Comparison of ENCODE assay signal across 8 cellular contexts in genomic region chr19:46728693-46729339, GRCh38. TPM values are rescaled to one million over a fixed set of nuclear protein-coding genes. Genes with fewer than 3 reads are reported as not detected.
DNase-seq lines count a peak whose midpoint lies in the region; ATAC-seq, FAIRE-seq and TF ChIP-seq lines count a peak whose summit lies in the region.

No MANE protein-coding gene starts in this region.

- POLR2A ChIA-PET in A673 (lab: Charles Lee; ENCODE audit: low non-redundant PET) = no interaction called here

- intact Hi-C loops in A673 (cut with micrococcal nuclease; ENCODE audit: unreplicated experiment) = no loop called here
- intact Hi-C loops in posterior vena cava (cut with DNase I) = loop anchor here in 1 of 2 donors (10.0 kb wide), 1 partner anchor 114 kb away; no protein-coding TSS in a partner anchor
- intact Hi-C loops in upper lobe of right lung (cut with DNase I) = no loop called here

- no peaks in the 10 kb centered on the region for H3K9me3 ChIP-seq in A673 (ENCODE audit: low read depth, low read length, poor library complexity, severe bottlenecking)
- no peaks in the 10 kb centered on the region for H3K9me3 ChIP-seq in upper lobe of right lung

- no peaks in the 10 kb centered on the region for H3K27me3 ChIP-seq in A673 (replicated peaks; ENCODE audit: insufficient read depth, low read depth, low read length, poor library complexity)
- no peaks in the 10 kb centered on the region for H3K27me3 ChIP-seq in upper lobe of right lung

- ATAC-seq in GM19397 (IDR thresholded peaks at IDR 0.05; ENCODE audit: unreplicated experiment) = peak; percentile 45
- ATAC-seq in upper lobe of right lung = peak; percentile 74
- ATAC-seq in GM18870 (IDR thresholded peaks at IDR 0.05; ENCODE audit: unreplicated experiment) = no peak

- CTCF ChIA-PET in A673 (lab: Charles Lee) = no interaction called here

- TF ChIP-seq CTCF in A673 (conservative IDR thresholded peaks at IDR 0.05; ENCODE audit: low read depth, low read length) (peak; percentile 87), upper lobe of right lung (IDR thresholded peaks at IDR 0.05) (peak; percentile 95)

- no TSS peak for BruUV-seq in A673 (replicated peaks; lab: Mats Ljungman, UMichigan)

- H3K4me1 ChIP-seq in A673 (ENCODE audit: insufficient read depth, low read length, poor library complexity, severe bottlenecking) = no peaks in the 10 kb centered on the region
- peaks cover 25% of the 10 kb centered on the region for H3K4me1 ChIP-seq in upper lobe of right lung

- no peak overlapping the region for H3K27ac ChIP-seq in A673 (ENCODE audit: low read depth, low read length, poor library complexity, severe bottlenecking)
- H3K27ac ChIP-seq in upper lobe of right lung = no peak overlapping the region

- peaks cover 98% of the 10 kb centered on the region for H3K36me3 ChIP-seq in A673 (ENCODE audit: insufficient read depth, low read length, poor library complexity, severe bottlenecking)
- peaks cover 86% of the 10 kb centered on the region for H3K36me3 ChIP-seq in upper lobe of right lung

- FAIRE-seq in frontal cortex (lab: Jason Lieb, UNC) = no peak

- DNase-seq in A673 (ENCODE audit: low spot score) (peak; percentile 56), RPMI7951 (ENCODE audit: low read depth) (peak; percentile 31), frontal cortex (ENCODE audit: low spot score in 2 of 2) (peak; percentile 74 to 90), posterior vena cava (ENCODE audit: low spot score) (peak; percentile 94), upper lobe of right lung (peak; percentile 88)
- DNase-seq in activated effector memory CD4-positive, alpha-beta T cell treated with anti-CD3 and anti-CD28 coated beads, Interleukin-2, amount 50 U/mL, for 16 hours = peak; percentile 93

- H3K4me3 ChIP-seq in A673 (ENCODE audit: low read depth, low read length, poor library complexity, severe bottlenecking) = no peak overlapping the region
- H3K4me3 ChIP-seq in upper lobe of right lung = peak overlapping the region; percentile 14

RNA-seq across cellular contexts. Expression of gene PRKD2, which starts 11.9 kb away (rescaled TPM):
- total RNA-seq in A673 (2021) (45.1 and 60.3 TPM in 2 replicates), frontal cortex (5.3 TPM), posterior vena cava (10 to 100 TPM; 25.5 to 25.6 TPM), upper lobe of right lung (58.9 TPM)
- 12.9 and 14.6 TPM in 2 replicates for total RNA-seq in RPMI7951 (2014; rRNA removed; shearing (Covaris generic))

RNA-seq across cellular contexts. Expression of gene FKRP, which starts 17.0 kb away (rescaled TPM):
- total RNA-seq in A673 (2021) (23.6 and 26.1 TPM in 2 replicates), frontal cortex (12.6 TPM), posterior vena cava (10 to 100 TPM; 15.2 to 18.6 TPM), upper lobe of right lung (14.2 TPM)
- 5.4 and 9.2 TPM in 2 replicates for total RNA-seq in RPMI7951 (2014; rRNA removed; shearing (Covaris generic))

RNA-seq across cellular contexts. Expression of gene STRN4, which starts 17.4 kb away (rescaled TPM):
- total RNA-seq in A673 (2021) (134 and 157 TPM in 2 replicates), frontal cortex (86.4 TPM), posterior vena cava (10 to 100 TPM; 58.6 to 71.8 TPM), upper lobe of right lung (68.5 TPM)
- total RNA-seq in RPMI7951 (2014; rRNA removed; shearing (Covaris generic)) = 33.6 and 42.8 TPM in 2 replicates

RNA-seq across cellular contexts. Expression of gene SLC1A5, which starts 59.6 kb away (rescaled TPM):
- total RNA-seq in A673 (2021) (283 and 295 TPM in 2 replicates), frontal cortex (3.3 TPM), posterior vena cava (10 to 100 TPM; 56.6 to 95.5 TPM), upper lobe of right lung (133 TPM)
- 117 and 127 TPM in 2 replicates for total RNA-seq in RPMI7951 (2014; rRNA removed; shearing (Covaris generic))

Comparison
In these comparisons a context has a peak if more than half of its experiments do, and no peak if none do; other contexts are left out.
1. DNase-seq: peak in every context shown above with its lines; median percentile 94 in posterior vena cava; 93 in activated effector memory CD4-positive, alpha-beta T cell treated with anti-CD3 and anti-CD28 coated beads, Interleukin-2, amount 50 U/mL, for 16 hours; 88 in upper lobe of right lung; 82 in frontal cortex; 56 in A673; 31 in RPMI7951.